In the genomic region with DNA sequence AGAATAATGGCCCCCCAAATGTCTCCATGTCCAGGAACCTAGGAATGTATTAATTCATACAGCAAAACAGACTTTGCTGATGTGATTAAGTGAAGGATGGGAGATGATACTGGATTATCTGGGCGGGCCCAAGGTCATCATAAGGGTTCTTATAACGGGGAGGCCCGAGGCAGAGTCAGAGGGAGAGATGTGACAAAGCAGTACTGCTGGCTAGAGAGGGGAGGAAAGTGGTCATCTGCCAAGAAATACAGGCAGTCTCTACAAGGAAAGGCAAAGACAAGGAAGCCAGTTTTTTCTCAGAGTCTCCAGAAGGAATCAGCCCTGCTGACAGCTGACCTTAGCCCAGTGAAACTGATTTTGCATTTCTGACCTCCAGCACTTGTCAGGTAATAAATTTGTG, we compare ENCODE assay signal across 16 cellular contexts.
"Had no signal": no experiment of that assay in that cellular context is flagged by ENCODE, and none has a peak within 500 bp of the region (broad histone marks: within the 10 kb centered on the region; RNA-seq: fewer than 3 reads in every experiment).

No MANE protein-coding gene starts in this region.

- DNase-seq: activated CD4-positive, alpha-beta T cell treated with anti-CD3 and anti-CD28 coated beads, Interleukin-2, amount 10 ng/mL, durations not matched to agents 24 days and 14 days; activated effector memory CD4-positive, alpha-beta T cell treated with anti-CD3 and anti-CD28 coated beads, Interleukin-2, amount 50 U/mL, for 16 hours; activated naive CD4-positive, alpha-beta T cell treated with anti-CD3 and anti-CD28 coated beads, Interleukin-2, amount 50 U/mL, for 16 hours; activated T-cell treated with anti-CD3 and anti-CD28 coated beads, Interleukin-2, amount 50 U/mL, for 72 hours; dorsolateral prefrontal cortex; gastrocnemius medialis; heart right ventricle; immature natural killer cell; trophoblast cell had no signal

- H3K27ac Mint-ChIP-seq: activated CD4-positive, alpha-beta T cell treated with anti-CD3 and anti-CD28 coated beads, Interleukin-2, amount 10 ng/mL, durations not matched to agents 24 days and 14 days; activated T-cell treated with anti-CD3 and anti-CD28 coated beads, Interleukin-2, amount 50 U/mL, for 72 hours; immature natural killer cell; natural killer cell treated with Interleukin-12 subunit alpha and Interleukin-12 subunit beta and Interleukin-15 and Interleukin-18, amount 100 ng/mL, for 72 hours; progenitor cell of endocrine pancreas; stimulated activated naive CD8-positive, alpha-beta T cell treated with anti-CD3 and anti-CD28 coated beads, Interleukin-15, Interleukin-2, amounts not matched to agents 100 ng/mL and 50 ng/mL, for 24 hours; T-helper 1 cell treated with Interleukin-12 subunit alpha and Interleukin-12 subunit beta and Interleukin-4 antibody, amounts not matched to agents 30 μg/mL and 1 μg/mL, for 36 hours had no signal

- H3K36me3 ChIP-seq: adrenal gland, cardiac muscle cell, gastrocnemius medialis, heart right ventricle had no signal

- H3K27ac ChIP-seq: cardiac muscle cell, epithelial cell of prostate, gastrocnemius medialis had no signal

- H3K4me3 ChIP-seq: adrenal gland, cardiac muscle cell, dorsolateral prefrontal cortex, gastrocnemius medialis, heart right ventricle had no signal

- H3K9me3 Mint-ChIP-seq: activated T-cell treated with anti-CD3 and anti-CD28 coated beads, Interleukin-2, amount 50 U/mL, for 72 hours; immature natural killer cell; natural killer cell treated with Interleukin-12 subunit alpha and Interleukin-12 subunit beta and Interleukin-15 and Interleukin-18, amount 100 ng/mL, for 72 hours had no signal

- H3K4me3 Mint-ChIP-seq: activated CD4-positive, alpha-beta T cell treated with anti-CD3 and anti-CD28 coated beads, Interleukin-2, amount 10 ng/mL, durations not matched to agents 24 days and 14 days; activated T-cell treated with anti-CD3 and anti-CD28 coated beads, Interleukin-2, amount 50 U/mL, for 72 hours; immature natural killer cell; natural killer cell treated with Interleukin-12 subunit alpha and Interleukin-12 subunit beta and Interleukin-15 and Interleukin-18, amount 100 ng/mL, for 72 hours; stimulated activated naive CD8-positive, alpha-beta T cell treated with anti-CD3 and anti-CD28 coated beads, Interleukin-15, Interleukin-2, amounts not matched to agents 100 ng/mL and 50 ng/mL, for 24 hours; T-helper 1 cell treated with Interleukin-12 subunit alpha and Interleukin-12 subunit beta and Interleukin-4 antibody, amounts not matched to agents 30 μg/mL and 1 μg/mL, for 36 hours had no signal

- ATAC-seq: activated T-cell treated with anti-CD3 and anti-CD28 coated beads, Interleukin-2, amount 50 U/mL, for 72 hours; gastrocnemius medialis; natural killer cell treated with Interleukin-12 subunit alpha and Interleukin-12 subunit beta and Interleukin-15 and Interleukin-18, amount 100 ng/mL, for 72 hours had no signal

- H3K4me1 Mint-ChIP-seq: activated CD4-positive, alpha-beta T cell treated with anti-CD3 and anti-CD28 coated beads, Interleukin-2, amount 10 ng/mL, durations not matched to agents 24 days and 14 days; immature natural killer cell had no signal

- H3K9me3 ChIP-seq: gastrocnemius medialis had no signal

- H3K36me3 Mint-ChIP-seq: immature natural killer cell; natural killer cell treated with Interleukin-12 subunit alpha and Interleukin-12 subunit beta and Interleukin-15 and Interleukin-18, amount 100 ng/mL, for 72 hours had no signal

- H3K27me3 ChIP-seq: adrenal gland, cardiac muscle cell, dorsolateral prefrontal cortex, gastrocnemius medialis, heart right ventricle had no signal
